Comparison of ENCODE assay signal across 12 cellular contexts in genomic region chr1:40421694-40422384, GRCh38. TPM values are rescaled to one million over a fixed set of nuclear protein-coding genes. Genes with fewer than 3 reads are reported as not detected.
A peak's percentile ranks its signal among the peaks of the same experiment; 100 is the strongest.
DNase-seq lines count a peak whose midpoint lies in the region; ATAC-seq and TF ChIP-seq lines count a peak whose summit lies in the region.
"Had no signal": no experiment of that assay in that cellular context is flagged by ENCODE, and none has a peak within 500 bp of the region (broad histone marks: within the 10 kb centered on the region; RNA-seq: fewer than 3 reads in every experiment).

No MANE protein-coding gene starts in this region.

- peaks cover 66 to 92% (median 82%) of the 10 kb centered on the region in 11 experiments for H3K36me3 ChIP-seq in BLaER1 treated with 17β-estradiol and CSF1 and Interleukin-3, amounts not matched to agents 10 nM and 100 nM
- H3K36me3 ChIP-seq in lower lobe of right lung: peaks cover 39% of the 10 kb centered on the region
- peaks cover 0 to 27% (median 9%) of the 10 kb centered on the region in 4 donors for H3K36me3 ChIP-seq in transverse colon
- H3K36me3 ChIP-seq: prostate gland had no signal

- peaks cover 0 to 49% (median 0%) of the 10 kb centered on the region in 11 experiments; a peak in 4 of 22 replicates for H4K20me1 ChIP-seq in BLaER1 treated with 17β-estradiol and CSF1 and Interleukin-3, amounts not matched to agents 10 nM and 100 nM

- TF ChIP-seq POLR2A in transverse colon (IDR thresholded peaks at IDR 0.05): no peak

- CTCF ChIA-PET in activated CD8-positive, alpha-beta memory T cell treated with anti-CD3 and anti-CD28 coated beads, Interleukin-2, amount 10 ng/mL, durations not matched to agents 7 days and 5 days (lab: Charles Lee): interaction anchor here (0.9 kb wide), 1 partner anchor 9 kb away, joined by 4 read pairs; no protein-coding TSS in a partner anchor

- peak overlapping the region; percentile 37 to 97 (median 91) for H3K4me2 ChIP-seq in BLaER1 treated with 17β-estradiol and CSF1 and Interleukin-3, amounts not matched to agents 10 nM and 100 nM

- TF ChIP-seq EP300 in transverse colon (IDR thresholded peaks at IDR 0.05; ENCODE audit: low read depth): no peak

- peaks cover 8 to 44% (median 23%) of the 10 kb centered on the region in 11 experiments; a peak in 17 of 22 replicates for H3K9me3 ChIP-seq in BLaER1 treated with 17β-estradiol and CSF1 and Interleukin-3, amounts not matched to agents 10 nM and 100 nM (replicated peaks in 1 of 11)
- H3K9me3 ChIP-seq in lower lobe of right lung (no peaks in the 10 kb centered on the region), transverse colon (no peaks in the 10 kb centered on the region)
- H3K9me3 ChIP-seq: adrenal gland, heart right ventricle, prostate gland had no signal

- in situ Hi-C loops in transverse colon (cut with MboI; ENCODE audit: low pct_ligation_motif_present in 1 of 4, low pct_unique_long_range_greater_than_20kb in 1 of 4, low sequenced_read_pairs in 3 of 4): loop anchor here in 1 of 4 donors (25.0 kb wide), 1 partner anchor 285 kb away; no protein-coding TSS in a partner anchor

- no peaks in the 10 kb centered on the region for H3K9me3 Mint-ChIP-seq in activated T-helper 2 cell treated with anti-CD3 and anti-CD28 coated beads, Interferon-gamma antibody, Interleukin-2, Interleukin-4, amounts not matched to agents 10 μg/mL and 5 μg/mL and 100 μg/mL, durations not matched to agents 14 hours and 24 hours and 36 hours
- peaks cover 7% of the 10 kb centered on the region for H3K9me3 Mint-ChIP-seq in activated CD8-positive, alpha-beta memory T cell treated with anti-CD3 and anti-CD28 coated beads, Interleukin-2, amount 10 ng/mL, durations not matched to agents 7 days and 5 days (ENCODE audit: low read depth)

- H3K27me3 Mint-ChIP-seq in activated T-helper 2 cell treated with anti-CD3 and anti-CD28 coated beads, Interferon-gamma antibody, Interleukin-2, Interleukin-4, amounts not matched to agents 10 μg/mL and 5 μg/mL and 100 μg/mL, durations not matched to agents 14 hours and 24 hours and 36 hours (ENCODE audit: low read depth): no peaks in the 10 kb centered on the region
- no peaks in the 10 kb centered on the region for H3K27me3 Mint-ChIP-seq in activated CD8-positive, alpha-beta memory T cell treated with anti-CD3 and anti-CD28 coated beads, Interleukin-2, amount 10 ng/mL, durations not matched to agents 7 days and 5 days

- H3K4me1 Mint-ChIP-seq in activated T-helper 2 cell treated with anti-CD3 and anti-CD28 coated beads, Interferon-gamma antibody, Interleukin-2, Interleukin-4, amounts not matched to agents 10 μg/mL and 5 μg/mL and 100 μg/mL, durations not matched to agents 14 hours and 24 hours and 36 hours (ENCODE audit: low read depth): no peaks in the 10 kb centered on the region
- H3K4me1 Mint-ChIP-seq in activated CD8-positive, alpha-beta memory T cell treated with anti-CD3 and anti-CD28 coated beads, Interleukin-2, amount 10 ng/mL, durations not matched to agents 7 days and 5 days: peaks cover 11% of the 10 kb centered on the region

- peak overlapping the region; percentile 25 for H3K27ac Mint-ChIP-seq in activated T-helper 2 cell treated with anti-CD3 and anti-CD28 coated beads, Interferon-gamma antibody, Interleukin-2, Interleukin-4, amounts not matched to agents 10 μg/mL and 5 μg/mL and 100 μg/mL, durations not matched to agents 14 hours and 24 hours and 36 hours
- no peak overlapping the region for H3K27ac Mint-ChIP-seq in activated CD8-positive, alpha-beta memory T cell treated with anti-CD3 and anti-CD28 coated beads, Interleukin-2, amount 10 ng/mL, durations not matched to agents 7 days and 5 days

- peak overlapping the region in 9 of 11 experiments; percentile 1 to 64 (median 40); a peak in 13 of 22 replicates for H3K9ac ChIP-seq in BLaER1 treated with 17β-estradiol and CSF1 and Interleukin-3, amounts not matched to agents 10 nM and 100 nM

- H3K27ac ChIP-seq in BLaER1 treated with 17β-estradiol and CSF1 and Interleukin-3, amounts not matched to agents 10 nM and 100 nM: peak overlapping the region in 10 of 11 experiments; percentile 2 to 80 (median 65); a peak in 17 of 22 replicates
- H3K27ac ChIP-seq in lower lobe of right lung (no peak overlapping the region), transverse colon (no peak overlapping the region)
- H3K27ac ChIP-seq: prostate gland, SK-N-MC had no signal

- DNase-seq in Jurkat, Clone E6-1 (ENCODE audit: low read depth, low spot score): peak; percentile 31
- no peak for DNase-seq in activated T-helper 2 cell treated with anti-CD3 and anti-CD28 coated beads, Interferon-gamma antibody, Interleukin-2, Interleukin-4, amounts not matched to agents 10 μg/mL and 5 μg/mL and 100 μg/mL, durations not matched to agents 14 hours and 24 hours and 36 hours (ENCODE audit: low spot score)
- DNase-seq in lower lobe of right lung: no peak
- DNase-seq in transverse colon: no peak
- no peak for DNase-seq in activated CD8-positive, alpha-beta memory T cell treated with anti-CD3 and anti-CD28 coated beads, Interleukin-2, amount 10 ng/mL, durations not matched to agents 7 days and 5 days
- no peak for DNase-seq in NCI-H1436 treated with DMSO at 0.1 percent for 48 hours (lab: John Stamatoyannopoulos, UW)
- no peak for DNase-seq in mesenteric fat pad (ENCODE audit: low spot score)
- DNase-seq: heart right ventricle had no signal

- intact Hi-C loops in activated T-helper 2 cell treated with anti-CD3 and anti-CD28 coated beads, Interferon-gamma antibody, Interleukin-2, Interleukin-4, amounts not matched to agents 10 μg/mL and 5 μg/mL and 100 μg/mL, durations not matched to agents 14 hours and 24 hours and 36 hours (cut with micrococcal nuclease): no loop called here
- intact Hi-C loops in lower lobe of right lung (cut with DNase I): no loop called here
- intact Hi-C loops in transverse colon (cut with DNase I; ENCODE audit: low total_unique reads): no loop called here

- H3K27me3 ChIP-seq in BLaER1 treated with 17β-estradiol and CSF1 and Interleukin-3, amounts not matched to agents 10 nM and 100 nM: no peaks in the 10 kb centered on the region
- H3K27me3 ChIP-seq in lower lobe of right lung (ENCODE audit: low read depth) (no peaks in the 10 kb centered on the region), transverse colon (no peaks in the 10 kb centered on the region)
- H3K27me3 ChIP-seq: adrenal gland, heart right ventricle had no signal

- no peak for TF ChIP-seq CTCF in lower lobe of right lung (IDR thresholded peaks at IDR 0.05)
- no peak for TF ChIP-seq CTCF in transverse colon (IDR thresholded peaks at IDR 0.05)

- peaks cover 22 to 67% (median 47%) of the 10 kb centered on the region in 10 experiments for H3K4me1 ChIP-seq in BLaER1 treated with 17β-estradiol and CSF1 and Interleukin-3, amounts not matched to agents 10 nM and 100 nM
- peaks cover 12% of the 10 kb centered on the region for H3K4me1 ChIP-seq in lower lobe of right lung
- H3K4me1 ChIP-seq in transverse colon: peaks cover 0 to 8% (median 0%) of the 10 kb centered on the region in 4 donors
- H3K4me1 ChIP-seq: prostate gland had no signal

- 78 to 100% methylated on average over 3 to 8 of the region's 8 CpGs for WGBS in transverse colon (ENCODE audit: low coverage in 1 of 2), 2 donors

- peak overlapping the region in 6 of 10 experiments; percentile 2 to 48 (median 32); a peak in 8 of 20 replicates for H3K4me3 ChIP-seq in BLaER1 treated with 17β-estradiol and CSF1 and Interleukin-3, amounts not matched to agents 10 nM and 100 nM
- no peak overlapping the region for H3K4me3 ChIP-seq in Jurkat, Clone E6-1 (ENCODE audit: low read length)
- H3K4me3 ChIP-seq in lower lobe of right lung (no peak overlapping the region), transverse colon (no peak overlapping the region)
- H3K4me3 ChIP-seq: adrenal gland, heart right ventricle, prostate gland, SK-N-MC had no signal

- peak; percentile 28 to 40 for ATAC-seq in lower lobe of right lung
- no peak for ATAC-seq in activated CD8-positive, alpha-beta memory T cell treated with anti-CD3 and anti-CD28 coated beads, Interleukin-2, amount 10 ng/mL, durations not matched to agents 7 days and 5 days

- peaks cover 93% of the 10 kb centered on the region for H3K36me3 Mint-ChIP-seq in activated T-helper 2 cell treated with anti-CD3 and anti-CD28 coated beads, Interferon-gamma antibody, Interleukin-2, Interleukin-4, amounts not matched to agents 10 μg/mL and 5 μg/mL and 100 μg/mL, durations not matched to agents 14 hours and 24 hours and 36 hours (ENCODE audit: low read depth)
- peaks cover 88% of the 10 kb centered on the region for H3K36me3 Mint-ChIP-seq in activated CD8-positive, alpha-beta memory T cell treated with anti-CD3 and anti-CD28 coated beads, Interleukin-2, amount 10 ng/mL, durations not matched to agents 7 days and 5 days

- no peak overlapping the region for H3K4me3 Mint-ChIP-seq in activated T-helper 2 cell treated with anti-CD3 and anti-CD28 coated beads, Interferon-gamma antibody, Interleukin-2, Interleukin-4, amounts not matched to agents 10 μg/mL and 5 μg/mL and 100 μg/mL, durations not matched to agents 14 hours and 24 hours and 36 hours (ENCODE audit: low read depth)
- H3K4me3 Mint-ChIP-seq in activated CD8-positive, alpha-beta memory T cell treated with anti-CD3 and anti-CD28 coated beads, Interleukin-2, amount 10 ng/mL, durations not matched to agents 7 days and 5 days: no peak overlapping the region

RNA-seq across cellular contexts. Expression of gene ZFP69B, which starts 28.4 kb away (rescaled TPM):
- 7.9 TPM for polyA plus RNA-seq in Jurkat, Clone E6-1 (2012; ENCODE audit: insufficient read depth, insufficient read length)
- 4.7 and 5.4 TPM in 2 replicates for total RNA-seq in activated T-helper 2 cell treated with anti-CD3 and anti-CD28 coated beads, Interferon-gamma antibody, Interleukin-2, Interleukin-4, amounts not matched to agents 10 μg/mL and 5 μg/mL and 100 μg/mL, durations not matched to agents 14 hours and 24 hours and 36 hours
- total RNA-seq in lower lobe of right lung: 1.3 TPM
- 1 to 10 TPM in 1 of 4 donors, under 1 TPM in 1, not detected in 2; 0.68 to 1.9 TPM for total RNA-seq in transverse colon
- total RNA-seq in activated CD8-positive, alpha-beta memory T cell treated with anti-CD3 and anti-CD28 coated beads, Interleukin-2, amount 10 ng/mL, durations not matched to agents 7 days and 5 days: 1 to 10 TPM; 3.8 to 5.1 TPM
- total RNA-seq in mesenteric fat pad: 1.3 TPM

RNA-seq across cellular contexts. Expression of gene SMAP2, which starts 48.3 kb away (rescaled TPM):
- 33.8 TPM for polyA plus RNA-seq in Jurkat, Clone E6-1 (2012; ENCODE audit: insufficient read depth, insufficient read length)
- total RNA-seq in activated T-helper 2 cell treated with anti-CD3 and anti-CD28 coated beads, Interferon-gamma antibody, Interleukin-2, Interleukin-4, amounts not matched to agents 10 μg/mL and 5 μg/mL and 100 μg/mL, durations not matched to agents 14 hours and 24 hours and 36 hours: 185 and 186 TPM in 2 replicates
- 72.8 TPM for total RNA-seq in lower lobe of right lung
- 10 to 100 TPM; 20.1 to 47.0 (median 33.8) TPM for total RNA-seq in transverse colon
- 100 to 1,000 TPM; 116 to 145 TPM for total RNA-seq in activated CD8-positive, alpha-beta memory T cell treated with anti-CD3 and anti-CD28 coated beads, Interleukin-2, amount 10 ng/mL, durations not matched to agents 7 days and 5 days
- total RNA-seq in mesenteric fat pad: 69.7 TPM

RNA-seq across cellular contexts. Expression of gene ZFP69, which starts 55.3 kb away (rescaled TPM):
- polyA plus RNA-seq in Jurkat, Clone E6-1 (2012; ENCODE audit: insufficient read depth, insufficient read length): 0.42 TPM
- total RNA-seq in activated T-helper 2 cell treated with anti-CD3 and anti-CD28 coated beads, Interferon-gamma antibody, Interleukin-2, Interleukin-4, amounts not matched to agents 10 μg/mL and 5 μg/mL and 100 μg/mL, durations not matched to agents 14 hours and 24 hours and 36 hours: 3.3 and 4.0 TPM in 2 replicates
- total RNA-seq in lower lobe of right lung (3.6 TPM), transverse colon (10 to 100 TPM in 1 of 4 donors, 1 to 10 TPM in 2, not detected in 1; 2.2 to 64.7 (median 2.7) TPM), mesenteric fat pad (3.0 TPM)
- total RNA-seq in activated CD8-positive, alpha-beta memory T cell treated with anti-CD3 and anti-CD28 coated beads, Interleukin-2, amount 10 ng/mL, durations not matched to agents 7 days and 5 days: 1 to 10 TPM; 1.4 TPM

Comparison
In these comparisons a context has a peak if more than half of its experiments do, and no peak if none do; other contexts are left out.
1. H3K27ac ChIP-seq: peak in BLaER1 treated with 17β-estradiol and CSF1 and Interleukin-3, amounts not matched to agents 10 nM and 100 nM (10 of 11); none in lower lobe of right lung (single experiment) and transverse colon (0 of 4).
2. H3K4me3 ChIP-seq: peak in BLaER1 treated with 17β-estradiol and CSF1 and Interleukin-3, amounts not matched to agents 10 nM and 100 nM (6 of 10); none in Jurkat, Clone E6-1 (single experiment), lower lobe of right lung (single experiment) and transverse colon (0 of 4).